22 cellular contexts compared by ENCODE assay signal in the genomic region with DNA sequence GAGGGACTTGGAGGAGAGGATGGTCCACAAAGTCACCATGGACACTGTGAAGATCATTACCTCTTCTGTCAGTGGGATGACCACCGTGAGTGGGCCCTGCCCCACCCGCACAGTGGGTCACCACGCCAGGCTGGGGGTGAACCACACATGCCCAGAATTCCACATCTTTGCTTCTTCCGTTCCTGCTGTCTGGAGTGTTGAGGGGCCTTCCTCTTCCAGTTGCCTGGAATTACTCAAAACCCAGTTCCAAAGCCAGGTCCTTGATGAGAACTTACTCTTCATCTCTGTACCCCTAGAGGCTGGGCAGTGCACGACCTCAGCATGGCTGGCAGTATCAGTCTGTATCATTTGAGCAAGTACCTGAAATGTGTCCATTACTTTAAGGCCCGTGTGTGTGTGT. TPM values are rescaled to one million over a fixed set of nuclear protein-coding genes. Genes with fewer than 3 reads are reported as not detected.
DNase-seq lines count a peak whose midpoint lies in the region; ATAC-seq and TF ChIP-seq lines count a peak whose summit lies in the region.
"Had no signal": no experiment of that assay in that cellular context is flagged by ENCODE, and none has a peak within 500 bp of the region (broad histone marks: within the 10 kb centered on the region; RNA-seq: fewer than 3 reads in every experiment).

No MANE protein-coding gene starts in this region.

- H3K4me3 ChIP-seq in right atrium auricular region, result no peak overlapping the region
- H3K4me3 ChIP-seq in left ventricle myocardium inferior, result no peak overlapping the region
- H3K4me3 ChIP-seq: A549; BLaER1 treated with 17β-estradiol and CSF1 and Interleukin-3, amounts not matched to agents 10 nM and 100 nM; MG63; SK-N-MC had no signal

- H3K27me3 ChIP-seq in right atrium auricular region (no peaks in the 10 kb centered on the region), left ventricle myocardium inferior (ENCODE audit: low read depth) (peaks cover 38% of the 10 kb centered on the region)
- H3K27me3 ChIP-seq: BLaER1 treated with 17β-estradiol and CSF1 and Interleukin-3, amounts not matched to agents 10 nM and 100 nM; MG63 had no signal

- no peaks in the 10 kb centered on the region for H3K36me3 ChIP-seq in right atrium auricular region
- no peaks in the 10 kb centered on the region for H3K36me3 ChIP-seq in left ventricle myocardium inferior
- H3K36me3 ChIP-seq: BLaER1 treated with 17β-estradiol and CSF1 and Interleukin-3, amounts not matched to agents 10 nM and 100 nM; MG63 had no signal

- H3K27me3 Mint-ChIP-seq in progenitor cell of endocrine pancreas, result peaks cover 23% of the 10 kb centered on the region

- DNase-seq in right atrium auricular region (ENCODE audit: low spot score) (peak; percentile 13), left ventricle myocardium inferior (no peak), progenitor cell of endocrine pancreas (ENCODE audit: low spot score, unreplicated experiment) (peak; percentile 5), NCI-H446 treated with DMSO at 0.1 percent for 48 hours (lab: John Stamatoyannopoulos, UW) (no peak)
- peak; percentile 22 for DNase-seq in activated CD8-positive, alpha-beta memory T cell treated with anti-CD3 and anti-CD28 coated beads, Interleukin-2, amount 50 U/mL, for 48 hours
- DNase-seq: AML-193, KBM-7, MG63, NCI-H1105 treated with DMSO at 0.1 percent for 48 hours, NCI-H146, NCI-H1930, NCI-H2107, NCI-H524 treated with DMSO at 0.1 percent for 48 hours, NCI-H774, SIG-M5 had no signal

- H3K9me3 ChIP-seq in right atrium auricular region (no peaks in the 10 kb centered on the region), left ventricle myocardium inferior (replicated peaks) (no peaks in the 10 kb centered on the region)
- H3K9me3 ChIP-seq: A549; BLaER1 treated with 17β-estradiol and CSF1 and Interleukin-3, amounts not matched to agents 10 nM and 100 nM; MG63 had no signal

- H3K27ac Mint-ChIP-seq in progenitor cell of endocrine pancreas, result no peak overlapping the region
- H3K27ac Mint-ChIP-seq: CD4-positive, alpha-beta T cell had no signal

- TF ChIP-seq CTCF in right atrium auricular region (IDR thresholded peaks at IDR 0.05) (no peak), left ventricle myocardium inferior (IDR thresholded peaks at IDR 0.05; ENCODE audit: borderline replicate concordance) (no peak), progenitor cell of endocrine pancreas (IDR thresholded peaks at IDR 0.05; ENCODE audit: unreplicated experiment) (no peak)

- H3K36me3 Mint-ChIP-seq in progenitor cell of endocrine pancreas (ENCODE audit: insufficient read depth), result no peaks in the 10 kb centered on the region

- H3K27ac ChIP-seq in right atrium auricular region (no peak overlapping the region), left ventricle myocardium inferior (replicated peaks) (no peak overlapping the region)
- H3K27ac ChIP-seq: BLaER1 treated with 17β-estradiol and CSF1 and Interleukin-3, amounts not matched to agents 10 nM and 100 nM; SK-N-MC had no signal

- ATAC-seq in HG03521 (IDR thresholded peaks at IDR 0.05; ENCODE audit: unreplicated experiment) (no peak), HG03432 (IDR thresholded peaks at IDR 0.05; ENCODE audit: unreplicated experiment) (no peak)
- ATAC-seq: A549 had no signal

- intact Hi-C loops in left ventricle myocardium inferior (cut with micrococcal nuclease), result no loop called here

- no peaks in the 10 kb centered on the region for H3K4me1 Mint-ChIP-seq in progenitor cell of endocrine pancreas (ENCODE audit: low read depth)

- H3K9me3 Mint-ChIP-seq in progenitor cell of endocrine pancreas (ENCODE audit: low read depth), result peaks cover 5% of the 10 kb centered on the region

- H3K4me1 ChIP-seq in right atrium auricular region, result no peaks in the 10 kb centered on the region
- no peaks in the 10 kb centered on the region for H3K4me1 ChIP-seq in left ventricle myocardium inferior

- H3K4me3 Mint-ChIP-seq in progenitor cell of endocrine pancreas (ENCODE audit: low read depth), result no peak overlapping the region
- H3K4me3 Mint-ChIP-seq: CD4-positive, alpha-beta T cell had no signal

RNA-seq across cellular contexts. Expression of gene MROH2A, which starts 22.1 kb away (rescaled TPM):
- total RNA-seq in right atrium auricular region, result not detected
- total RNA-seq in left ventricle myocardium inferior, result not detected
- total RNA-seq in progenitor cell of endocrine pancreas, result not detected in 2 replicates
- total RNA-seq: CD4-positive, alpha-beta T cell; G401 had no signal

RNA-seq across cellular contexts. Expression of gene UGT1A1, which starts 40.2 kb away (rescaled TPM):
- total RNA-seq in right atrium auricular region (not detected), left ventricle myocardium inferior (not detected), progenitor cell of endocrine pancreas (not detected in 2 replicates)
- total RNA-seq: CD4-positive, alpha-beta T cell; G401 had no signal

RNA-seq across cellular contexts. Expression of gene HJURP, which starts 54.1 kb away (rescaled TPM):
- total RNA-seq in right atrium auricular region (under 1 TPM; 0.16 to 0.37 TPM), left ventricle myocardium inferior (0.36 TPM), progenitor cell of endocrine pancreas (22.0 and 23.1 TPM in 2 replicates)

Comparison
In these comparisons a context has a peak if more than half of its experiments do, and no peak if none do; other contexts are left out.
1. DNase-seq: peak in right atrium auricular region (single experiment), activated CD8-positive, alpha-beta memory T cell treated with anti-CD3 and anti-CD28 coated beads, Interleukin-2, amount 50 U/mL, for 48 hours (single experiment) and progenitor cell of endocrine pancreas (single experiment); none in left ventricle myocardium inferior (single experiment) and NCI-H446 treated with DMSO at 0.1 percent for 48 hours (single experiment).
2. RNA of gene HJURP, which starts 54.1 kb away (total RNA-seq): 22.0 to 23.1 TPM in progenitor cell of endocrine pancreas; 0.16 to 0.37 TPM in right atrium auricular region and 0.36 TPM in left ventricle myocardium inferior (single experiment); every median in the first group is over 10 times any median in the second.